8 cellular contexts compared by ENCODE assay signal in genomic region chrX:276588-277171, GRCh38. TPM values are rescaled to one million over a fixed set of nuclear protein-coding genes. Genes with fewer than 3 reads are reported as not detected.
DNase-seq lines count a peak whose midpoint lies in the region; ATAC-seq and TF ChIP-seq lines count a peak whose summit lies in the region.

No MANE protein-coding gene starts in this region.

- intact Hi-C loops in activated T-helper 1 cell treated with anti-CD3 and anti-CD28 coated beads, Interleukin-12 subunit alpha, Interleukin-12 subunit beta, Interleukin-2, Interleukin-4 antibody, amounts not matched to agents 30 ng/mL and 10 ng/mL and 1 ng/mL, durations not matched to agents 14 hours and 24 hours and 36 hours (cut with micrococcal nuclease) = no loop called here
- intact Hi-C loops in heart left ventricle (cut with DNase I) = loop anchor here in 3 of 10 donors (5.0 kb wide), 1 partner anchor 41 kb away; the partner anchor contains the start of gene GTPBP6 (in 3 of the 3)
- intact Hi-C loops in sigmoid colon (cut with DNase I) = no loop called here

- ATAC-seq in HG03378 (IDR thresholded peaks at IDR 0.05; ENCODE audit: unreplicated experiment) (peak; percentile 28), heart left ventricle (peak in 3 of 4 donors; percentile 30 to 51 (median 34))

- no peak for DNase-seq in T-helper 2 cell treated with Interferon-gamma antibody and Interleukin-4, amounts not matched to agents 5 μg/mL and 100 μg/mL, for 36 hours (ENCODE audit: low spot score)
- DNase-seq in T-helper 2 cell (no peak), heart left ventricle (peak in 3 of 5 donors; percentile 12 to 70 (median 31)), sigmoid colon (peak; percentile 71), globus pallidus (ENCODE audit: low spot score) (no peak), NCI-H146 treated with DMSO at 0.1 percent for 48 hours (lab: John Stamatoyannopoulos, UW; ENCODE audit: unreplicated experiment) (no peak)
- no peak for DNase-seq in activated T-helper 1 cell treated with anti-CD3 and anti-CD28 coated beads, Interleukin-12 subunit alpha, Interleukin-12 subunit beta, Interleukin-2, Interleukin-4 antibody, amounts not matched to agents 30 ng/mL and 10 ng/mL and 1 ng/mL, durations not matched to agents 14 hours and 24 hours and 36 hours (ENCODE audit: low spot score)

- TF ChIP-seq CTCF in heart left ventricle (IDR thresholded peaks at IDR 0.05) (no peak), sigmoid colon (IDR thresholded peaks at IDR 0.05) (no peak)

- H3K4me3 Mint-ChIP-seq in T-helper 2 cell treated with Interferon-gamma antibody and Interleukin-4, amounts not matched to agents 5 μg/mL and 100 μg/mL, for 36 hours = peak overlapping the region; percentile 70
- peak overlapping the region; percentile 62 for H3K4me3 Mint-ChIP-seq in activated T-helper 1 cell treated with anti-CD3 and anti-CD28 coated beads, Interleukin-12 subunit alpha, Interleukin-12 subunit beta, Interleukin-2, Interleukin-4 antibody, amounts not matched to agents 30 ng/mL and 10 ng/mL and 1 ng/mL, durations not matched to agents 14 hours and 24 hours and 36 hours

- H3K27me3 Mint-ChIP-seq in T-helper 2 cell treated with Interferon-gamma antibody and Interleukin-4, amounts not matched to agents 5 μg/mL and 100 μg/mL, for 36 hours (ENCODE audit: low read depth) = peaks cover 3% of the 10 kb centered on the region
- peaks cover 9% of the 10 kb centered on the region for H3K27me3 Mint-ChIP-seq in activated T-helper 1 cell treated with anti-CD3 and anti-CD28 coated beads, Interleukin-12 subunit alpha, Interleukin-12 subunit beta, Interleukin-2, Interleukin-4 antibody, amounts not matched to agents 30 ng/mL and 10 ng/mL and 1 ng/mL, durations not matched to agents 14 hours and 24 hours and 36 hours (ENCODE audit: insufficient read depth)

- no peaks in the 10 kb centered on the region for H3K36me3 ChIP-seq in heart left ventricle
- no peaks in the 10 kb centered on the region for H3K36me3 ChIP-seq in sigmoid colon

- TF ChIP-seq POLR2A in heart left ventricle (IDR thresholded peaks at IDR 0.05) = no peak
- no peak for TF ChIP-seq POLR2A in sigmoid colon (IDR thresholded peaks at IDR 0.05)

- H3K4me1 ChIP-seq in heart left ventricle = peaks cover 2 to 23% (median 14%) of the 10 kb centered on the region in 12 donors
- peaks cover 0 to 25% (median 23%) of the 10 kb centered on the region in 4 donors for H3K4me1 ChIP-seq in sigmoid colon

- H3K36me3 Mint-ChIP-seq in T-helper 2 cell treated with Interferon-gamma antibody and Interleukin-4, amounts not matched to agents 5 μg/mL and 100 μg/mL, for 36 hours (ENCODE audit: low read depth) = peaks cover 4% of the 10 kb centered on the region
- no peaks in the 10 kb centered on the region for H3K36me3 Mint-ChIP-seq in activated T-helper 1 cell treated with anti-CD3 and anti-CD28 coated beads, Interleukin-12 subunit alpha, Interleukin-12 subunit beta, Interleukin-2, Interleukin-4 antibody, amounts not matched to agents 30 ng/mL and 10 ng/mL and 1 ng/mL, durations not matched to agents 14 hours and 24 hours and 36 hours (ENCODE audit: low read depth)

- H3K9me3 ChIP-seq in heart left ventricle = no peaks in the 10 kb centered on the region
- no peaks in the 10 kb centered on the region for H3K9me3 ChIP-seq in sigmoid colon

- no peak for TF ChIP-seq EP300 in sigmoid colon (IDR thresholded peaks at IDR 0.05)

- H3K27ac ChIP-seq in heart left ventricle (peak overlapping the region in 1 of 12 donors; percentile 46), sigmoid colon (peak overlapping the region in 2 of 4 donors; percentile 10 to 47)

- H3K4me3 ChIP-seq in heart left ventricle = peak overlapping the region; percentile 30 to 82 (median 58)
- peak overlapping the region; percentile 22 to 50 (median 48) for H3K4me3 ChIP-seq in sigmoid colon

- peaks cover 4% of the 10 kb centered on the region for H3K4me1 Mint-ChIP-seq in T-helper 2 cell treated with Interferon-gamma antibody and Interleukin-4, amounts not matched to agents 5 μg/mL and 100 μg/mL, for 36 hours (ENCODE audit: low read depth)
- no peaks in the 10 kb centered on the region for H3K4me1 Mint-ChIP-seq in activated T-helper 1 cell treated with anti-CD3 and anti-CD28 coated beads, Interleukin-12 subunit alpha, Interleukin-12 subunit beta, Interleukin-2, Interleukin-4 antibody, amounts not matched to agents 30 ng/mL and 10 ng/mL and 1 ng/mL, durations not matched to agents 14 hours and 24 hours and 36 hours (ENCODE audit: low read depth)

- H3K9me3 Mint-ChIP-seq in T-helper 2 cell treated with Interferon-gamma antibody and Interleukin-4, amounts not matched to agents 5 μg/mL and 100 μg/mL, for 36 hours = no peaks in the 10 kb centered on the region
- no peaks in the 10 kb centered on the region for H3K9me3 Mint-ChIP-seq in activated T-helper 1 cell treated with anti-CD3 and anti-CD28 coated beads, Interleukin-12 subunit alpha, Interleukin-12 subunit beta, Interleukin-2, Interleukin-4 antibody, amounts not matched to agents 30 ng/mL and 10 ng/mL and 1 ng/mL, durations not matched to agents 14 hours and 24 hours and 36 hours

- no peak overlapping the region for H3K27ac Mint-ChIP-seq in T-helper 2 cell treated with Interferon-gamma antibody and Interleukin-4, amounts not matched to agents 5 μg/mL and 100 μg/mL, for 36 hours
- H3K27ac Mint-ChIP-seq in activated T-helper 1 cell treated with anti-CD3 and anti-CD28 coated beads, Interleukin-12 subunit alpha, Interleukin-12 subunit beta, Interleukin-2, Interleukin-4 antibody, amounts not matched to agents 30 ng/mL and 10 ng/mL and 1 ng/mL, durations not matched to agents 14 hours and 24 hours and 36 hours = no peak overlapping the region

- H3K27me3 ChIP-seq in heart left ventricle (peaks cover 0 to 4% (median 0%) of the 10 kb centered on the region in 9 donors), sigmoid colon (peaks cover 0 to 18% (median 8%) of the 10 kb centered on the region in 3 donors)

- 2 to 12% (median 5%) methylated on average over 14 to 47 of the region's 47 CpGs for WGBS in heart left ventricle, 4 donors
- 2 to 5% methylated on average over 47 of the region's 47 CpGs for WGBS in sigmoid colon, 2 donors

RNA-seq across cellular contexts. Expression of gene PLCXD1, which starts 4.5 kb away (rescaled TPM):
- 53.3 and 55.0 TPM in 2 replicates for total RNA-seq in activated T-helper 1 cell treated with anti-CD3 and anti-CD28 coated beads, Interleukin-12 subunit alpha, Interleukin-12 subunit beta, Interleukin-2, Interleukin-4 antibody, amounts not matched to agents 30 ng/mL and 10 ng/mL and 1 ng/mL, durations not matched to agents 14 hours and 24 hours and 36 hours
- total RNA-seq in heart left ventricle = 1 to 10 TPM in 7 of 9 donors, under 1 TPM in 2; 0.81 to 6.8 (median 3.0) TPM
- 10 to 100 TPM in 1 of 2 donors, 1 to 10 TPM in 1; 1.9 to 27.0 TPM for polyA plus RNA-seq in heart left ventricle
- total RNA-seq in sigmoid colon = 1 to 10 TPM; 2.5 to 6.8 (median 3.6) TPM
- 10 to 100 TPM in 1 of 3 donors, 1 to 10 TPM in 2; 5.1 to 29.8 (median 9.6) TPM for polyA plus RNA-seq in sigmoid colon

RNA-seq across cellular contexts. Expression of gene GTPBP6, which starts 41.9 kb away (rescaled TPM):
- total RNA-seq in activated T-helper 1 cell treated with anti-CD3 and anti-CD28 coated beads, Interleukin-12 subunit alpha, Interleukin-12 subunit beta, Interleukin-2, Interleukin-4 antibody, amounts not matched to agents 30 ng/mL and 10 ng/mL and 1 ng/mL, durations not matched to agents 14 hours and 24 hours and 36 hours = 68.3 and 69.5 TPM in 2 replicates
- 10 to 100 TPM; 31.3 to 71.5 (median 47.5) TPM for total RNA-seq in heart left ventricle
- polyA plus RNA-seq in heart left ventricle = 100 to 1,000 TPM in 1 of 2 donors, 10 to 100 TPM in 1; 50.6 to 102 TPM
- total RNA-seq in sigmoid colon = 10 to 100 TPM; 22.4 to 40.3 (median 30.9) TPM
- polyA plus RNA-seq in sigmoid colon = 10 to 100 TPM; 36.0 to 65.8 (median 36.5) TPM

Comparison
In these comparisons a context has a peak if more than half of its experiments do, and no peak if none do; other contexts are left out.
1. DNase-seq: peak in heart left ventricle (3 of 5) and sigmoid colon (single experiment); none in T-helper 2 cell treated with Interferon-gamma antibody and Interleukin-4, amounts not matched to agents 5 μg/mL and 100 μg/mL, for 36 hours (single experiment), T-helper 2 cell (0 of 5), activated T-helper 1 cell treated with anti-CD3 and anti-CD28 coated beads, Interleukin-12 subunit alpha, Interleukin-12 subunit beta, Interleukin-2, Interleukin-4 antibody, amounts not matched to agents 30 ng/mL and 10 ng/mL and 1 ng/mL, durations not matched to agents 14 hours and 24 hours and 36 hours (single experiment), globus pallidus (single experiment) and NCI-H146 treated with DMSO at 0.1 percent for 48 hours (single experiment).